In the genomic region with DNA sequence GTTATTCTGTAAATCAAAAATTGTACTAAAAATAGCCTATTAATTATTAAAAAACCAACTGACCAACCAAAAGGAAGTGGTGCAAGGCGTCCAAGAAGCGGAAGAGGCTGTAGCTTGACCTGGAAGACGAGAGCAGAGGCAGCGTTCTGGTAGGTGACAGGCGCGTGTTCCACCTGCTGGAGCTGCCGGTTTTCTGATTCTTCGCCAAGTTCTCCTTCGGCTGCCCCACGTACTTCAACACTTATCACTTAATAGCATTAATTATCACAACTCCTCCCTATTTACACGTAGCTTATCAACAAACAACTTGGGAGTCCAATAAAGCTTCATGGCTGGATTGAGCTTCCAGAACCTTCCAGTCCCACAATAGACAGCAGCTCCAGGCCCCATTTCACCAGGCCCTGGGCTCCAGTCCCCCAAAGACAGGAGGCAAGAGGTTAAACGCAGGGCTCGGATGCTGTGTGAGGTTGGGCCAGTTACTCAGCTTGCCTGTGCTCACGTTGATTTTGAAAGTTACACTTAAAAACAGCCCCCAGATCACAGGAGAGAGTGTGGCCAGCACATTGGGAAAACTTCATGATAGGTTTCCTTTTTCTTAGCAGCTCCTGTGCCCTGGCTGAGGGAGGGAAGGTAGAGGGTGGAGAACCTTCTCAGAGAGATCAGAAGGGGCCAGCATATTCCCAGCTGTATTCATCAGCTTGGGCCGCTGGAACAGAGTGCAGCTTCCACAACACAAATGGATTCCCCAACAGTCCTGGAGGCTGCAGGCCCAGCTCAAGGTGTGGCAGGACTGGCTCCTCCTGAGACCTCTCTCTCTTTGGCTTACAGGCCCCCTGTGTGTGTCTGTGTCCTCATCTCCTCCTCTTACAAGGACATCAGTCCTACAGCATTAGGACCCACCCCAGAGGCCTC, we compare ENCODE assay signal across 25 cellular contexts. TPM values are rescaled to one million over a fixed set of nuclear protein-coding genes. Genes with fewer than 3 reads are reported as not detected.
DNase-seq lines count a peak whose midpoint lies in the region; ATAC-seq and TF ChIP-seq lines count a peak whose summit lies in the region.
"Had no signal": no experiment of that assay in that cellular context is flagged by ENCODE, and none has a peak within 500 bp of the region (broad histone marks: within the 10 kb centered on the region; RNA-seq: fewer than 3 reads in every experiment).

No MANE protein-coding gene starts in this region.

- no peaks in the 10 kb centered on the region for H3K4me1 ChIP-seq in Panc1 (ENCODE audit: control insufficient read depth, insufficient read depth, low read length)
- H3K4me1 ChIP-seq in upper lobe of right lung, result no peaks in the 10 kb centered on the region

- no peaks in the 10 kb centered on the region for H3K4me1 Mint-ChIP-seq in T-helper 17 cell
- H3K4me1 Mint-ChIP-seq: CD8-positive, alpha-beta memory T cell; IgD-negative memory B cell had no signal

- H3K4me3 Mint-ChIP-seq in T-helper 17 cell, result no peak overlapping the region
- H3K4me3 Mint-ChIP-seq: CD8-positive, alpha-beta memory T cell; IgD-negative memory B cell had no signal

- POLR2A ChIA-PET in Panc1 (lab: Charles Lee), result no interaction called here

- no peak overlapping the region for H3K27ac Mint-ChIP-seq in T-helper 17 cell
- H3K27ac Mint-ChIP-seq: CD8-positive, alpha-beta memory T cell; IgD-negative memory B cell had no signal

- ATAC-seq in Panc1 (0 out of 2 replicates have a peak, but pooled peaks have one; percentile 55), upper lobe of right lung (no peak), T-helper 17 cell (no peak)

- H3K4me3 ChIP-seq in Panc1 (ENCODE audit: low read depth in 2 of 2, low read length in 2 of 2) (no peak overlapping the region), upper lobe of right lung (no peak overlapping the region), MG63 (no peak overlapping the region)
- H3K4me3 ChIP-seq: SJSA1 had no signal

- peaks cover 4% of the 10 kb centered on the region for H3K36me3 Mint-ChIP-seq in T-helper 17 cell (ENCODE audit: low read depth)
- H3K36me3 Mint-ChIP-seq: CD8-positive, alpha-beta memory T cell had no signal

- H3K9me3 ChIP-seq in Panc1 (ENCODE audit: control insufficient read depth, insufficient read depth, low read depth, low read length) (no peaks in the 10 kb centered on the region), upper lobe of right lung (no peaks in the 10 kb centered on the region), T-helper 17 cell (ENCODE audit: control insufficient read depth, low read length, poor library complexity, severe bottlenecking) (no peaks in the 10 kb centered on the region), MG63 (no peaks in the 10 kb centered on the region)
- H3K9me3 ChIP-seq: SJSA1 had no signal

- peaks cover 31% of the 10 kb centered on the region for H3K27me3 Mint-ChIP-seq in T-helper 17 cell

- CTCF ChIA-PET in Panc1 (lab: Charles Lee), result interaction anchor here (0.6 kb wide), 1 partner anchor 55 kb away, joined by 4 read pairs; no protein-coding TSS in a partner anchor

- in situ Hi-C loops in Panc1 (cut with HindIII; ENCODE audit: low pct_unique_long_range_greater_than_20kb, low sequenced_read_pairs), result no loop called here

- intact Hi-C loops in Panc1 (cut with micrococcal nuclease; ENCODE audit: unreplicated experiment) (no loop called here), posterior vena cava (cut with DNase I) (no loop called here), upper lobe of right lung (cut with DNase I) (no loop called here)

- no TSS peak for BruUV-seq in Panc1 (replicated peaks; lab: Mats Ljungman, UMichigan)

- H3K27me3 ChIP-seq in Panc1 (ENCODE audit: control insufficient read depth, insufficient read depth, low read length) (no peaks in the 10 kb centered on the region; the same call in 1 of the 2 replicates), upper lobe of right lung (no peaks in the 10 kb centered on the region), MG63 (no peaks in the 10 kb centered on the region)

- TF ChIP-seq CTCF in Panc1 (IDR thresholded peaks at IDR 0.05) (no peak), upper lobe of right lung (IDR thresholded peaks at IDR 0.05) (no peak)

- H3K27ac ChIP-seq in Panc1 (ENCODE audit: low read length) (no peak overlapping the region), upper lobe of right lung (no peak overlapping the region)
- H3K27ac ChIP-seq: SJSA1 had no signal

- H3K36me3 ChIP-seq in Panc1 (ENCODE audit: control insufficient read depth, insufficient read depth, low read length), result no peaks in the 10 kb centered on the region
- H3K36me3 ChIP-seq in upper lobe of right lung, result no peaks in the 10 kb centered on the region
- no peaks in the 10 kb centered on the region for H3K36me3 ChIP-seq in MG63
- H3K36me3 ChIP-seq: SJSA1 had no signal

- DNase-seq in activated CD8-positive, alpha-beta memory T cell treated with anti-CD3 and anti-CD28 coated beads, Interleukin-2, amount 50 U/mL, for 48 hours, result peak; percentile 12
- DNase-seq in activated CD8-positive, alpha-beta memory T cell treated with anti-CD3 and anti-CD28 coated beads, Interleukin-2, amount 50 U/mL, for 4 hours, result no peak
- DNase-seq in Panc1 (ENCODE audit: low read depth, low spot score), result no peak
- peak; percentile 51 for DNase-seq in posterior vena cava (ENCODE audit: low spot score)
- DNase-seq in upper lobe of right lung, result peak; percentile 36
- no peak for DNase-seq in T-helper 17 cell
- DNase-seq in MG63, result no peak
- DNase-seq: AML-193; C1 segment of cervical spinal cord; Calu3; CD8-positive, alpha-beta memory T cell; GF-D8; MV-4-11; NCI-H1105 treated with DMSO at 0.1 percent for 48 hours; NCI-H2029 treated with DMSO at 0.1 percent for 48 hours; NCI-H2171 treated with DMSO at 0.1 percent for 48 hours; NCI-H524 treated with DMSO at 0.1 percent for 48 hours; NCI-H82 had no signal

RNA-seq across cellular contexts. Expression of a gene that starts 54.2 kb away (rescaled TPM):
- total RNA-seq in Panc1 (2021; ENCODE audit: unreplicated experiment) (not detected), posterior vena cava (not detected), upper lobe of right lung (not detected), T-helper 17 cell (not detected)
- polyA plus RNA-seq in Panc1 (2012; ENCODE audit: insufficient read length), result not detected
- not detected in 2 replicates for total RNA-seq in MG63 (2014; rRNA removed; shearing (Covaris generic); ENCODE audit: low replicate concordance)
- total RNA-seq: A172; Calu3; CD8-positive, alpha-beta memory T cell; Daoy; H4; OCI-LY7; SJSA1 had no signal
- polyA plus RNA-seq: AG04450; CD8-positive, alpha-beta memory T cell; IgD-negative memory B cell had no signal

Comparison
In these comparisons a context has a peak if more than half of its experiments do, and no peak if none do; other contexts are left out.
1. DNase-seq: peak in activated CD8-positive, alpha-beta memory T cell treated with anti-CD3 and anti-CD28 coated beads, Interleukin-2, amount 50 U/mL, for 48 hours (single experiment), posterior vena cava (single experiment) and upper lobe of right lung (single experiment); none in activated CD8-positive, alpha-beta memory T cell treated with anti-CD3 and anti-CD28 coated beads, Interleukin-2, amount 50 U/mL, for 4 hours (single experiment), Panc1 (single experiment), T-helper 17 cell (0 of 3) and MG63 (single experiment).